14 cellular contexts compared by ENCODE assay signal in genomic region chr13:113736258-113736731, GRCh38. TPM values are rescaled to one million over a fixed set of nuclear protein-coding genes. Genes with fewer than 3 reads are reported as not detected.
"Had no signal": no experiment of that assay in that cellular context is flagged by ENCODE, and none has a peak within 500 bp of the region (broad histone marks: within the 10 kb centered on the region; RNA-seq: fewer than 3 reads in every experiment).

No MANE protein-coding gene starts in this region.

- H3K27ac ChIP-seq: cardiac muscle cell, heart left ventricle, left lung, psoas muscle, stomach, thyroid gland, uterus had no signal

- DNase-seq: activated naive CD4-positive, alpha-beta T cell treated with Interleukin-2 at 50 U/mL for 16 hours; activated naive CD8-positive, alpha-beta T cell treated with anti-CD3 and anti-CD28 coated beads, Interleukin-2, amount 50 U/mL, for 24 hours; effector memory CD4-positive, alpha-beta T cell; psoas muscle; stimulated activated CD4-positive, alpha-beta T cell treated with anti-CD3 and anti-CD28 coated beads, Interleukin-2, amount 100 ng/mL, for 48 hours; stimulated activated CD8-positive, alpha-beta memory T cell treated with anti-CD3 and anti-CD28 coated beads, Interleukin-4, amount 100 ng/mL, for 48 hours; stomach; thyroid gland; uterus had no signal

- ATAC-seq: activated naive CD8-positive, alpha-beta T cell treated with anti-CD3 and anti-CD28 coated beads, Interleukin-2, amount 50 U/mL, for 24 hours; heart left ventricle; left lung; psoas muscle; sciatic nerve had no signal

- H3K9me3 ChIP-seq: heart left ventricle, left lung, psoas muscle, stomach, thyroid gland, uterus had no signal

- H3K27me3 ChIP-seq: cardiac muscle cell, thyroid gland, uterus had no signal

- H3K4me1 ChIP-seq: psoas muscle, stomach, thyroid gland, uterus had no signal

- H3K4me3 ChIP-seq: cardiac muscle cell, heart left ventricle, left lung, psoas muscle, stomach, thyroid gland, uterus had no signal

- H3K36me3 ChIP-seq: cardiac muscle cell, heart left ventricle, left lung, stomach, thyroid gland, uterus had no signal

RNA-seq across cellular contexts. Expression of gene TMEM255B, which starts 22.7 kb away (rescaled TPM):
- total RNA-seq: cardiac muscle cell, frontal cortex had no signal
